9 cellular contexts compared by ENCODE assay signal in genomic region chr3:131303848-131304247, GRCh38.
"Had no signal": no experiment of that assay in that cellular context is flagged by ENCODE, and none has a peak within 500 bp of the region (broad histone marks: within the 10 kb centered on the region; RNA-seq: fewer than 3 reads in every experiment).

No MANE protein-coding gene starts in this region.

- H3K4me1 ChIP-seq: right atrium auricular region, transverse colon had no signal

- H3K27me3 ChIP-seq: right atrium auricular region, transverse colon had no signal

- H3K9me3 ChIP-seq: mucosa of descending colon, right atrium auricular region had no signal

- DNase-seq: activated CD4-positive, CD25-positive, alpha-beta regulatory T cell; amygdala; left colon; mucosa of descending colon; natural killer cell; posterior cingulate gyrus; transverse colon had no signal

- H3K4me3 ChIP-seq: mucosa of descending colon, right atrium auricular region, smooth muscle cell, transverse colon had no signal

- H3K4me2 ChIP-seq: smooth muscle cell had no signal

- H3K36me3 ChIP-seq: right atrium auricular region, transverse colon had no signal

- H3K27ac ChIP-seq: right atrium auricular region, transverse colon had no signal
